ENCODE assay signal across 8 cellular contexts in the genomic region with DNA sequence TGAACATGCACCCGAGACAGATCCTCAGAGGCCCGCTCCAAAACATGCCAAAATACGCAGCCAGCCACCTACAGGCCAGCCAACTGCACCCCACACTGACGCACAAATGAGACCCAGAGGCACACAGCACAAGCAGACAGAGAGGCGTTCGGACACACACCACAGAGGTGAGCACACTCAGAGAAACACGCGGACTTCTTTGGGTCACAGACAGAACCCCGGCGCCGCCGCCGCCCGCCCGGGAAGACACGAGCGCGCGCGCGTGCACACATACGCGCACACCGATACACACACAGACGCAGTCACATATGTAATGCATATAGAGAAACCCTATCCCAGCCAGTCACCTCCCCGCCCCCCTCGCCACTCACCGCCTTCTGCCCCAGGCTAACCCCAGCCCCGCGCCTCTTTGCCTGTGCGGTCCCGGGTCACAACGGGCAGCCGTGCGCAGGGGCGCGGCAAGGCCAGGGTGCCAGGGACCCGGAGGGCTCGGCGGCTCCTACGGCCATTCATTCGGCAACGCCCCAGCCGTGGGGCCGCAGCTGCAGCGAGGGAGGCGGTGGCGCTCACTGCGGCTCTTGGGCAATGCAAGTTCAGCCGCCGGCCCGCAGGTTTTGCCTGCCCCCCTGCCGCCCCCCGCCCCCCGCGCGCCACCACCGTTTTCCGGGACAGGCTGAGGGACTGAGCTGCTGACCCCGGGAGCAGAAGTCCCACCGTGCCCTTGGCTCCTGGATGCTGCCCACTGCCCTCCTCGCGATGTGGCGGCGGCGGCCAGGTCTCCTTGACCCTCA. TPM values are rescaled to one million over a fixed set of nuclear protein-coding genes. Genes with fewer than 3 reads are reported as not detected.
DNase-seq lines count a peak whose midpoint lies in the region; ATAC-seq, FAIRE-seq and TF ChIP-seq lines count a peak whose summit lies in the region.

No MANE protein-coding gene starts in this region.

- TF ChIP-seq CTCF in A549 (IDR thresholded peaks at IDR 0.05) (no peak), activated B cell treated with CpG ODN at 0.5 μM for 24 hours (IDR thresholded peaks at IDR 0.05) (no peak), right lobe of liver (IDR thresholded peaks at IDR 0.05) (no peak), GM20000 (IDR thresholded peaks at IDR 0.05; ENCODE audit: extremely low read depth, missing control alignments) (no peak)

- H3K4me3 ChIP-seq in A549: peak overlapping the region; percentile 81
- H3K4me3 ChIP-seq in right lobe of liver: peak overlapping the region; percentile 63 to 68 (median 66)

- TF ChIP-seq RAD21 in A549 (conservative IDR thresholded peaks at IDR 0.05 in 1 of 2, IDR thresholded peaks at IDR 0.05 in 1 of 2): no peak

- POLR2A ChIA-PET in A549 (lab: Yijun Ruan, JAX) (interaction anchor here (0.7 to 1.4 kb wide), 3 partner anchors 36 to 310 kb away, joined by 4 to 6 read pairs (median 4); partner anchors contain the start of gene RPL39), activated B cell treated with CpG ODN at 0.5 μM for 24 hours (lab: Charles Lee) (interaction anchor here (0.6 to 6.9 kb wide), 26 partner anchors 9 to 224 kb away, joined by 3 to 57 read pairs (median 5); partner anchors contain the start of genes NDUFA1, NKRF, RNF113A and RPL39)

- H3K4me1 ChIP-seq in A549 (peaks cover 11% of the 10 kb centered on the region; the same call in 2 of the 3 replicates), right lobe of liver (peaks cover 0 to 4% (median 0%) of the 10 kb centered on the region in 4 donors)

- peaks cover 74% of the 10 kb centered on the region for H3K4me1 Mint-ChIP-seq in activated B cell treated with CpG ODN at 0.5 μM for 24 hours

- peaks cover 12% of the 10 kb centered on the region for H3K36me3 Mint-ChIP-seq in activated B cell treated with CpG ODN at 0.5 μM for 24 hours (ENCODE audit: low read depth)

- no peaks in the 10 kb centered on the region for H3K27me3 ChIP-seq in right lobe of liver

- intact Hi-C loops in activated B cell treated with CpG ODN at 0.5 μM for 24 hours (cut with micrococcal nuclease): loop anchor here (1.0 to 5.0 kb wide), 8 partner anchors 7 to 225 kb away; partner anchors contain the start of genes NKRF, SLC25A5 and UBE2A
- intact Hi-C loops in right lobe of liver (cut with DNase I): no loop called here

- TF ChIP-seq POLR2A in A549 (IDR thresholded peaks at IDR 0.05; ENCODE audit: low read length) (no peak), right lobe of liver (IDR thresholded peaks at IDR 0.05) (peak; percentile 46)

- DNase-seq in A549 (ENCODE audit: low read depth in 1 of 2, low spot score in 1 of 2) (peak; percentile 37 to 47), LoVo (ENCODE audit: low spot score) (peak; percentile 1), activated B cell treated with CpG ODN at 0.5 μM for 24 hours (no peak), cerebellum (ENCODE audit: low spot score) (peak; percentile 53), right lobe of liver (peak; percentile 52 to 78 (median 68)), GM20000 (ENCODE audit: low spot score) (no peak)
- DNase-seq in stimulated activated CD8-positive, alpha-beta memory T cell treated with anti-CD3 and anti-CD28 coated beads, Interleukin-4, amount 100 ng/mL, for 48 hours: peak; percentile 71

- CTCF ChIA-PET in A549 (lab: Yijun Ruan, JAX): interaction anchor here (0.6 to 2.2 kb wide), 7 partner anchors 10 to 210 kb away, joined by 3 to 11 read pairs (median 5); no protein-coding TSS in a partner anchor
- CTCF ChIA-PET in activated B cell treated with CpG ODN at 0.5 μM for 24 hours (lab: Charles Lee): interaction anchor here (0.6 to 2.4 kb wide), 10 partner anchors 10 to 82 kb away, joined by 3 to 6 read pairs (median 4); no protein-coding TSS in a partner anchor

- H3K9me3 ChIP-seq in A549: no peaks in the 10 kb centered on the region
- no peaks in the 10 kb centered on the region for H3K9me3 ChIP-seq in right lobe of liver

- H3K4me3 Mint-ChIP-seq in activated B cell treated with CpG ODN at 0.5 μM for 24 hours: peak overlapping the region; percentile 97

- ATAC-seq in A549 (peak; percentile 79), GM18502 (IDR thresholded peaks at IDR 0.05; ENCODE audit: poor library complexity, unreplicated experiment) (peak; percentile 34), activated B cell treated with CpG ODN at 0.5 μM for 24 hours (ENCODE audit: low read depth) (peak; percentile 35), right lobe of liver (peak; percentile 51 to 67 (median 66))

- 3% methylated on average over 8 of the region's 66 CpGs for WGBS in A549 (ENCODE audit: missing lambda C conversion rate)
- 7% methylated on average over 18 of the region's 66 CpGs for WGBS in right lobe of liver (ENCODE audit: insufficient coverage, low coverage, low lambda C conversion rate, missing lambda C conversion rate)

- peak; percentile 23 for FAIRE-seq in A549 (lab: Jason Lieb, UNC)

- H3K9me3 Mint-ChIP-seq in activated B cell treated with CpG ODN at 0.5 μM for 24 hours: no peaks in the 10 kb centered on the region

- no peaks in the 10 kb centered on the region for H3K27me3 Mint-ChIP-seq in activated B cell treated with CpG ODN at 0.5 μM for 24 hours

- no peaks in the 10 kb centered on the region for H3K36me3 ChIP-seq in right lobe of liver

- TF ChIP-seq EP300 in A549 (IDR thresholded peaks at IDR 0.05): no peak

- H3K27ac ChIP-seq in A549 (peak overlapping the region; percentile 82 to 88), right lobe of liver (peak overlapping the region; percentile 49 to 88 (median 86))

- peak overlapping the region; percentile 94 for H3K27ac Mint-ChIP-seq in activated B cell treated with CpG ODN at 0.5 μM for 24 hours

- H3K4me2 ChIP-seq in A549: peak overlapping the region; percentile 91

TF ChIP-seq in A549, 52 proteins besides CTCF, POLR2A, EP300 and RAD21:
- TF ChIP-seq RCOR1 (IDR thresholded peaks at IDR 0.05; ENCODE audit: low read depth, low read length) (no peak), BHLHE40 (IDR thresholded peaks at IDR 0.05; ENCODE audit: low read depth, low read length) (no peak), HOXA7 (CRISPR knock-in tag; IDR thresholded peaks at IDR 0.05) (no peak), MAFK (IDR thresholded peaks at IDR 0.05; ENCODE audit: partially characterized antibody) (no peak), ZNF302 (CRISPR knock-in tag; IDR thresholded peaks at IDR 0.05) (no peak)

RNA-seq across cellular contexts. Expression of gene SEPTIN6, which starts 0.5 kb away (rescaled TPM):
- 15.2 and 16.3 TPM in 2 replicates for polyA plus RNA-seq in A549 (2011; rRNA removed)
- polyA plus RNA-seq in A549 (2012; cell fraction: cytosol; rRNA removed): 10.6 and 11.9 TPM in 2 replicates
- polyA plus RNA-seq in A549 (2012; cell fraction: nucleus; rRNA removed): 9.1 and 9.5 TPM in 2 replicates
- 10.7 to 14.1 TPM (median 12.9 TPM) in 3 replicates for polyA plus RNA-seq in A549 (2017; fragmentation: RNase III; extraction: RNeasy Plus Mini Kit Qiagen cat#74134 plus additional on column Dnase treatment)
- 19.3 and 21.6 TPM in 2 replicates for polyA minus RNA-seq in A549 (2011; rRNA and poly(A)+ RNA removed)
- 330 and 338 TPM in 2 replicates for total RNA-seq in activated B cell treated with CpG ODN at 0.5 μM for 24 hours
- total RNA-seq in cerebellum: 45.1 TPM
- total RNA-seq in right lobe of liver: 10 to 100 TPM; 12.7 to 25.6 (median 19.6) TPM

Comparison
In these comparisons a context has a peak if more than half of its experiments do, and no peak if none do; other contexts are left out.
1. DNase-seq: peak in A549 (2 of 2), LoVo (single experiment), cerebellum (single experiment), right lobe of liver (3 of 3) and stimulated activated CD8-positive, alpha-beta memory T cell treated with anti-CD3 and anti-CD28 coated beads, Interleukin-4, amount 100 ng/mL, for 48 hours (single experiment); none in activated B cell treated with CpG ODN at 0.5 μM for 24 hours (single experiment) and GM20000 (single experiment).
2. Peak in every context shown above with its lines, with median percentiles within 50 percentile points of each other: ATAC-seq.